In the genomic region with DNA sequence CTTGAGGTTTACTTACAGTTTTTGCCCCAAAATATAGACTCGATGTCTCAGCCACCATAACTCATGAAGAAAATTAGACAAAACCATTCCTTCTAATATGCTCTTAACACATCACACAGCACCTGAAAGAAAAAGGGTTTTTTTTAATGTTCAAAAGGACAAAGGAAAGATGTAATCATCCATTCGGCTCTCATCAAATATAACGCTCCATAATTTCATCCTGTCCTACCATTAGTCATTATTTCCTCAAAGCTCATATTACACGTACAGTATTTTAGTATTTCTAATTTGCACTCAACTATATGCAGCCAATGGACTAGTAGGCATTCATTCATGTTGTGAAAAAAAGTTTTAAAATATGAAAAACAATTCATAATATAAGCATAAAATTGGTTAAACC, we compare ENCODE assay signal across 1 cellular context.
A peak's percentile ranks its signal among the peaks of the same experiment; 100 is the strongest.
TF ChIP-seq lines count a peak whose summit lies in the region.

No MANE protein-coding gene starts in this region.

TF ChIP-seq in endothelial cell of umbilical vein, 7 proteins besides CTCF, POLR2A, EP300 and RAD21 (continued from another document):
- TF ChIP-seq, protein P1, sequence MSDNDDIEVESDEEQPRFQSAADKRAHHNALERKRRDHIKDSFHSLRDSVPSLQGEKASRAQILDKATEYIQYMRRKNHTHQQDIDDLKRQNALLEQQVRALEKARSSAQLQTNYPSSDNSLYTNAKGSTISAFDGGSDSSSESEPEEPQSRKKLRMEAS (IDR thresholded peaks at IDR 0.05; ENCODE audit: insufficient read depth, insufficient read length): no peak
- peak; percentile 19 for TF ChIP-seq JUN (IDR thresholded peaks at IDR 0.05; ENCODE audit: borderline replicate concordance, insufficient read depth, insufficient read length, low read depth)
TF ChIP-seq in endothelial cell of umbilical vein: peak in this region for 2.
